ENCODE assay signal across 1 cellular context in the genomic region with DNA sequence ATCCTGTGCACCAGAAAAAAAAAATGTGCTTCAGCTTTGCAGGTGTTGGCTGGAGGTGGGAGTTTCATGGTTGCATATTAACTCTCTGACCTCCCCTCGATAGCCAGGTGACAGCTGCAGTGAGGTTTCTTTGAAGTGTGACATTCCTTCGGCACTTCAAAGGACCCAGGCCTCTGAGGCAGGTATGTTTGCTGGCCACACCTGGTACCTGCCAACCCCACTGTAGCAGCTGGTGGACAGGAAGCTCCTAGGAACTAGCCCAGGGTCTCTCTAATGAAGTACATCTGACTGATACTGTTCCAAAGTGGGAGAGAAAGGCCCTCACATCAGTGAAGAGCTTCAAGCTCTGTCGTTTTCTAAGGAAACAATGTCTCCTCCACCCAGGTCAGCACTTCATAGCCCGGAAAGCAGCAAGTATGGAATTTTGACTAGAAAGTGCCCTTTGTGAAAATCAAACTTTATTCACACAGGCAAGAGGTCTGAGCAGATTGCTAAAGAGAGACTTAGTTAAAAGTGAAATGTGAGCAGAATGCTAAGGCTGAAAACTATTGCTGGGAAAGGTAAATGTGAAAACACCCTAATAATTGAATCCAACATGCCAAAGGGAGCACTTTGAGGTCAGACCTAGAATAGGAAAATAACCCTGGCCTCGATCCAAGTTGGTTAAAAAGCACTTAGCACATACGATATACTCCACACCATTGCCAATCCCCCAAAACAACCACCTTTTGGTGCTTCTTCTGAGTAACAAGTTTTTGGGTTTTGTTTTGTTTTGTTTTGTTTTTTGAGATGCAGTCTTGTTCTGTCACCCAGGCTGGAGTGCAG.
TF ChIP-seq lines count a peak whose summit lies in the region.

No MANE protein-coding gene starts in this region.

TF ChIP-seq in HepG2, 621 proteins besides CTCF, POLR2A, EP300 and RAD21 (continued from another document and continues in another):
- TF ChIP-seq, protein P1, sequence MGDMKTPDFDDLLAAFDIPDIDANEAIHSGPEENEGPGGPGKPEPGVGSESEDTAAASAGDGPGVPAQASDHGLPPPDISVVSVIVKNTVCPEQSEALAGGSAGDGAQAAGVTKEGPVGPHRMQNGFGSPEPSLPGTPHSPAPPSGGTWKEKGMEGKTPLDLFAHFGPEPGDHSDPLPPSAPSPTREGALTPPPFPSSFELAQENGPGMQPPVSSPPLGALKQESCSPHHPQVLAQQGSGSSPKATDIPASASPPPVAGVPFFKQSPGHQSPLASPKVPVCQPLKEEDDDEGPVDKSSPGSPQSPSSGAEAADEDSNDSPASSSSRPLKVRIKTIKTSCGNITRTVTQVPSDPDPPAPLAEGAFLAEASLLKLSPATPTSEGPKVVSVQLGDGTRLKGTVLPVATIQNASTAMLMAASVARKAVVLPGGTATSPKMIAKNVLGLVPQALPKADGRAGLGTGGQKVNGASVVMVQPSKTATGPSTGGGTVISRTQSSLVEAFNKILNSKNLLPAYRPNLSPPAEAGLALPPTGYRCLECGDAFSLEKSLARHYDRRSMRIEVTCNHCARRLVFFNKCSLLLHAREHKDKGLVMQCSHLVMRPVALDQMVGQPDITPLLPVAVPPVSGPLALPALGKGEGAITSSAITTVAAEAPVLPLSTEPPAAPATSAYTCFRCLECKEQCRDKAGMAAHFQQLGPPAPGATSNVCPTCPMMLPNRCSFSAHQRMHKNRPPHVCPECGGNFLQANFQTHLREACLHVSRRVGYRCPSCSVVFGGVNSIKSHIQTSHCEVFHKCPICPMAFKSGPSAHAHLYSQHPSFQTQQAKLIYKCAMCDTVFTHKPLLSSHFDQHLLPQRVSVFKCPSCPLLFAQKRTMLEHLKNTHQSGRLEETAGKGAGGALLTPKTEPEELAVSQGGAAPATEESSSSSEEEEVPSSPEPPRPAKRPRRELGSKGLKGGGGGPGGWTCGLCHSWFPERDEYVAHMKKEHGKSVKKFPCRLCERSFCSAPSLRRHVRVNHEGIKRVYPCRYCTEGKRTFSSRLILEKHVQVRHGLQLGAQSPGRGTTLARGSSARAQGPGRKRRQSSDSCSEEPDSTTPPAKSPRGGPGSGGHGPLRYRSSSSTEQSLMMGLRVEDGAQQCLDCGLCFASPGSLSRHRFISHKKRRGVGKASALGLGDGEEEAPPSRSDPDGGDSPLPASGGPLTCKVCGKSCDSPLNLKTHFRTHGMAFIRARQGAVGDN (CRISPR knock-in tag; IDR thresholded peaks at IDR 0.05) = peak; percentile 18; the same call in 1 of the 2 replicates
- TF ChIP-seq, protein P2, sequence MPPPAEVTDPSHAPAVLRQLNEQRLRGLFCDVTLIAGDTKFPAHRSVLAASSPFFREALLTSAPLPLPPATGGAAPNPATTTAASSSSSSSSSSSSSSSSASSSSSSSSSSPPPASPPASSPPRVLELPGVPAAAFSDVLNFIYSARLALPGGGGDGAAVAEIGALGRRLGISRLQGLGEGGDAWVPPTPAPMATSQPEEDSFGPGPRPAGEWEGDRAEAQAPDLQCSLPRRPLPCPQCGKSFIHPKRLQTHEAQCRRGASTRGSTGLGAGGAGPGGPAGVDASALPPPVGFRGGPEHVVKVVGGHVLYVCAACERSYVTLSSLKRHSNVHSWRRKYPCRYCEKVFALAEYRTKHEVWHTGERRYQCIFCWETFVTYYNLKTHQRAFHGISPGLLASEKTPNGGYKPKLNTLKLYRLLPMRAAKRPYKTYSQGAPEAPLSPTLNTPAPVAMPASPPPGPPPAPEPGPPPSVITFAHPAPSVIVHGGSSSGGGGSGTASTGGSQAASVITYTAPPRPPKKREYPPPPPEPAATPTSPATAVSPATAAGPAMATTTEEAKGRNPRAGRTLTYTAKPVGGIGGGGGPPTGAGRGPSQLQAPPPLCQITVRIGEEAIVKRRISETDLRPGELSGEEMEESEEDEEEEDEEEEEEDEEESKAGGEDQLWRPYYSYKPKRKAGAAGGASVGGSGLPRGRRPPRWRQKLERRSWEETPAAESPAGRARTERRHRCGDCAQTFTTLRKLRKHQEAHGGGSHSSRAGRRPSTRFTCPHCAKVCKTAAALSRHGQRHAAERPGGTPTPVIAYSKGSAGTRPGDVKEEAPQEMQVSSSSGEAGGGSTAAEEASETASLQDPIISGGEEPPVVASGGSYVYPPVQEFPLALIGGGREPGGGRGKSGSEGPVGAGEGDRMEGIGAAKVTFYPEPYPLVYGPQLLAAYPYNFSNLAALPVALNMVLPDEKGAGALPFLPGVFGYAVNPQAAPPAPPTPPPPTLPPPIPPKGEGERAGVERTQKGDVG (CRISPR knock-in tag; IDR thresholded peaks at IDR 0.05; ENCODE audit: borderline replicate concordance) = no peak
- TF ChIP-seq, protein P3, sequence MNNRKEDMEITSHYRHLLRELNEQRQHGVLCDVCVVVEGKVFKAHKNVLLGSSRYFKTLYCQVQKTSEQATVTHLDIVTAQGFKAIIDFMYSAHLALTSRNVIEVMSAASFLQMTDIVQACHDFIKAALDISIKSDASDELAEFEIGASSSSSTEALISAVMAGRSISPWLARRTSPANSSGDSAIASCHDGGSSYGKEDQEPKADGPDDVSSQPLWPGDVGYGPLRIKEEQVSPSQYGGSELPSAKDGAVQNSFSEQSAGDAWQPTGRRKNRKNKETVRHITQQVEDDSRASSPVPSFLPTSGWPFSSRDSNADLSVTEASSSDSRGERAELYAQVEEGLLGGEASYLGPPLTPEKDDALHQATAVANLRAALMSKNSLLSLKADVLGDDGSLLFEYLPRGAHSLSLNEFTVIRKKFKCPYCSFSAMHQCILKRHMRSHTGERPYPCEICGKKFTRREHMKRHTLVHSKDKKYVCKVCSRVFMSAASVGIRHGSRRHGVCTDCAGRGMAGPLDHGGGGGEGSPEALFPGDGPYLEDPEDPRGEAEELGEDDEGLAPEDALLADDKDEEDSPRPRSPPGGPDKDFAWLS (CRISPR knock-in tag; IDR thresholded peaks at IDR 0.05; ENCODE audit: borderline replicate concordance) = no peak
- TF ChIP-seq TBX3 (IDR thresholded peaks at IDR 0.05; ENCODE audit: borderline replicate concordance) (peak; percentile 85), KLF11 (CRISPR knock-in tag; IDR thresholded peaks at IDR 0.05) (no peak), MAFF (IDR thresholded peaks at IDR 0.05; ENCODE audit: low read depth, low read length) (no peak), DPF2 (CRISPR knock-in tag; IDR thresholded peaks at IDR 0.05; ENCODE audit: borderline replicate concordance, low read depth) (peak; percentile 63; the same call in 1 of the 2 replicates), ZNF747 (CRISPR knock-in tag; IDR thresholded peaks at IDR 0.05; ENCODE audit: borderline replicate concordance) (no peak), ZNF343 (CRISPR knock-in tag; IDR thresholded peaks at IDR 0.05) (no peak), KLF13 (CRISPR knock-in tag; IDR thresholded peaks at IDR 0.05) (no peak), ZNF781 (CRISPR knock-in tag; IDR thresholded peaks at IDR 0.05; ENCODE audit: borderline replicate concordance, not compliant biosample characterization) (no peak), SNAI1 (CRISPR knock-in tag; IDR thresholded peaks at IDR 0.05; ENCODE audit: borderline replicate concordance) (0 out of 2 replicates have a peak, but pooled peaks have one; percentile 67), FOSL2 (CRISPR knock-in tag; IDR thresholded peaks at IDR 0.05) (peak; percentile 79), CBX2 (IDR thresholded peaks at IDR 0.05; ENCODE audit: low read depth, low read length) (no peak), CBX2 (CRISPR knock-in tag; IDR thresholded peaks at IDR 0.05; ENCODE audit: low read depth) (no peak), NAIF1 (CRISPR knock-in tag; IDR thresholded peaks at IDR 0.05; ENCODE audit: borderline replicate concordance) (no peak), CREM (IDR thresholded peaks at IDR 0.05) (peak; percentile 80; the same call in 1 of the 2 replicates), CREM (CRISPR knock-in tag; IDR thresholded peaks at IDR 0.05) (no peak), HOXA9 (CRISPR knock-in tag; IDR thresholded peaks at IDR 0.05; ENCODE audit: borderline replicate concordance) (no peak), PAF1 (CRISPR knock-in tag; IDR thresholded peaks at IDR 0.05) (no peak), BCL6 (CRISPR knock-in tag; IDR thresholded peaks at IDR 0.05) (peak; percentile 75), ZIK1 (CRISPR knock-in tag; IDR thresholded peaks at IDR 0.05; ENCODE audit: borderline replicate concordance, low read depth) (no peak), ZFP36L1 (CRISPR knock-in tag; IDR thresholded peaks at IDR 0.05) (no peak), PHF5A (CRISPR knock-in tag; IDR thresholded peaks at IDR 0.05; ENCODE audit: low read depth, unreplicated experiment) (no peak), NCOR1 (IDR thresholded peaks at IDR 0.05; ENCODE audit: borderline replicate concordance, low read length) (peak; percentile 28; the same call in 1 of the 2 replicates), ZNF251 (CRISPR knock-in tag; IDR thresholded peaks at IDR 0.05) (no peak), ZNF577 (CRISPR knock-in tag; IDR thresholded peaks at IDR 0.05; ENCODE audit: borderline replicate concordance, low read depth) (no peak), ZNF607 (CRISPR knock-in tag; IDR thresholded peaks at IDR 0.05; ENCODE audit: borderline replicate concordance) (no peak)
- TF ChIP-seq, protein P4, sequence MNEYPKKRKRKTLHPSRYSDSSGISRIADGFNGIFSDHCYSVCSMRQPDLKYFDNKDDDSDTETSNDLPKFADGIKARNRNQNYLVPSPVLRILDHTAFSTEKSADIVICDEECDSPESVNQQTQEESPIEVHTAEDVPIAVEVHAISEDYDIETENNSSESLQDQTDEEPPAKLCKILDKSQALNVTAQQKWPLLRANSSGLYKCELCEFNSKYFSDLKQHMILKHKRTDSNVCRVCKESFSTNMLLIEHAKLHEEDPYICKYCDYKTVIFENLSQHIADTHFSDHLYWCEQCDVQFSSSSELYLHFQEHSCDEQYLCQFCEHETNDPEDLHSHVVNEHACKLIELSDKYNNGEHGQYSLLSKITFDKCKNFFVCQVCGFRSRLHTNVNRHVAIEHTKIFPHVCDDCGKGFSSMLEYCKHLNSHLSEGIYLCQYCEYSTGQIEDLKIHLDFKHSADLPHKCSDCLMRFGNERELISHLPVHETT (CRISPR knock-in tag; conservative IDR thresholded peaks at IDR 0.05) = no peak
- TF ChIP-seq, protein P5, sequence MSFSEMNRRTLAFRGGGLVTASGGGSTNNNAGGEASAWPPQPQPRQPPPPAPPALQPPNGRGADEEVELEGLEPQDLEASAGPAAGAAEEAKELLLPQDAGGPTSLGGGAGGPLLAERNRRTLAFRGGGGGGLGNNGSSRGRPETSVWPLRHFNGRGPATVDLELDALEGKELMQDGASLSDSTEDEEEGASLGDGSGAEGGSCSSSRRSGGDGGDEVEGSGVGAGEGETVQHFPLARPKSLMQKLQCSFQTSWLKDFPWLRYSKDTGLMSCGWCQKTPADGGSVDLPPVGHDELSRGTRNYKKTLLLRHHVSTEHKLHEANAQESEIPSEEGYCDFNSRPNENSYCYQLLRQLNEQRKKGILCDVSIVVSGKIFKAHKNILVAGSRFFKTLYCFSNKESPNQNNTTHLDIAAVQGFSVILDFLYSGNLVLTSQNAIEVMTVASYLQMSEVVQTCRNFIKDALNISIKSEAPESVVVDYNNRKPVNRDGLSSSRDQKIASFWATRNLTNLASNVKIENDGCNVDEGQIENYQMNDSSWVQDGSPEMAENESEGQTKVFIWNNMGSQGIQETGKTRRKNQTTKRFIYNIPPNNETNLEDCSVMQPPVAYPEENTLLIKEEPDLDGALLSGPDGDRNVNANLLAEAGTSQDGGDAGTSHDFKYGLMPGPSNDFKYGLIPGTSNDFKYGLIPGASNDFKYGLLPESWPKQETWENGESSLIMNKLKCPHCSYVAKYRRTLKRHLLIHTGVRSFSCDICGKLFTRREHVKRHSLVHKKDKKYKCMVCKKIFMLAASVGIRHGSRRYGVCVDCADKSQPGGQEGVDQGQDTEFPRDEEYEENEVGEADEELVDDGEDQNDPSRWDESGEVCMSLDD (CRISPR knock-in tag; IDR thresholded peaks at IDR 0.05; ENCODE audit: borderline replicate concordance) = no peak
- TF ChIP-seq, protein P6, sequence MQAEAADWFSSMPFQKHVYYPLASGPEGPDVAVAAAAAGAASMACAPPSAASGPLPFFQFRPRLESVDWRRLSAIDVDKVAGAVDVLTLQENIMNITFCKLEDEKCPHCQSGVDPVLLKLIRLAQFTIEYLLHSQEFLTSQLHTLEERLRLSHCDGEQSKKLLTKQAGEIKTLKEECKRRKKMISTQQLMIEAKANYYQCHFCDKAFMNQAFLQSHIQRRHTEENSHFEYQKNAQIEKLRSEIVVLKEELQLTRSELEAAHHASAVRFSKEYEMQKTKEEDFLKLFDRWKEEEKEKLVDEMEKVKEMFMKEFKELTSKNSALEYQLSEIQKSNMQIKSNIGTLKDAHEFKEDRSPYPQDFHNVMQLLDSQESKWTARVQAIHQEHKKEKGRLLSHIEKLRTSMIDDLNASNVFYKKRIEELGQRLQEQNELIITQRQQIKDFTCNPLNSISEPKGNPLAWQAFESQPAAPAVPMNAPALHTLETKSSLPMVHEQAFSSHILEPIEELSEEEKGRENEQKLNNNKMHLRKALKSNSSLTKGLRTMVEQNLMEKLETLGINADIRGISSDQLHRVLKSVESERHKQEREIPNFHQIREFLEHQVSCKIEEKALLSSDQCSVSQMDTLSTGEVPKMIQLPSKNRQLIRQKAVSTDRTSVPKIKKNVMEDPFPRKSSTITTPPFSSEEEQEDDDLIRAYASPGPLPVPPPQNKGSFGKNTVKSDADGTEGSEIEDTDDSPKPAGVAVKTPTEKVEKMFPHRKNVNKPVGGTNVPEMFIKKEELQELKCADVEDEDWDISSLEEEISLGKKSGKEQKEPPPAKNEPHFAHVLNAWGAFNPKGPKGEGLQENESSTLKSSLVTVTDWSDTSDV (CRISPR knock-in tag; IDR thresholded peaks at IDR 0.05) = no peak
- TF ChIP-seq, protein P7, sequence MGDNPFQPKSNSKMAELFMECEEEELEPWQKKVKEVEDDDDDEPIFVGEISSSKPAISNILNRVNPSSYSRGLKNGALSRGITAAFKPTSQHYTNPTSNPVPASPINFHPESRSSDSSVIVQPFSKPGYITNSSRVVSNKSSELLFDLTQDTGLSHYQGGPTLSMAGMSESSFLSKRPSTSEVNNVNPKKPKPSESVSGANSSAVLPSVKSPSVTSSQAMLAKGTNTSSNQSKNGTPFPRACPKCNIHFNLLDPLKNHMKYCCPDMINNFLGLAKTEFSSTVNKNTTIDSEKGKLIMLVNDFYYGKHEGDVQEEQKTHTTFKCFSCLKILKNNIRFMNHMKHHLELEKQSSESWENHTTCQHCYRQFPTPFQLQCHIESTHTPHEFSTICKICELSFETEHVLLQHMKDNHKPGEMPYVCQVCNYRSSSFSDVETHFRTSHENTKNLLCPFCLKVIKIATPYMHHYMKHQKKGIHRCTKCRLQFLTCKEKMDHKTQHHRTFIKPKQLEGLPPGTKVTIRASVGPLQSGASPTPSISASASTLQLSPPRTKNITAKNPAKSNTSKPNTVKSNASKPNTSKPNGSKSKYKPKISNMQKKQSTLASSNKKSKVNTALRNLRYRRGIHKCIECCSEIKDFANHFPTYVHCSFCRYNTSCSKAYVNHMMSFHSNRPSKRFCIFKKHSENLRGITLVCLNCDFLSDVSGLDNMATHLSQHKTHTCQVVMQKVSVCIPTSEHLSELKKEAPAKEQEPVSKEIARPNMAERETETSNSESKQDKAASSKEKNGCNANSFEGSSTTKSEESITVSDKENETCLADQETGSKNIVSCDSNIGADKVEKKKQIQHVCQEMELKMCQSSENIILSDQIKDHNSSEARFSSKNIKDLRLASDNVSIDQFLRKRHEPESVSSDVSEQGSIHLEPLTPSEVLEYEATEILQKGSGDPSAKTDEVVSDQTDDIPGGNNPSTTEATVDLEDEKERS (CRISPR knock-in tag; IDR thresholded peaks at IDR 0.05) = no peak
